34 cellular contexts compared by ENCODE assay signal in the genomic region with DNA sequence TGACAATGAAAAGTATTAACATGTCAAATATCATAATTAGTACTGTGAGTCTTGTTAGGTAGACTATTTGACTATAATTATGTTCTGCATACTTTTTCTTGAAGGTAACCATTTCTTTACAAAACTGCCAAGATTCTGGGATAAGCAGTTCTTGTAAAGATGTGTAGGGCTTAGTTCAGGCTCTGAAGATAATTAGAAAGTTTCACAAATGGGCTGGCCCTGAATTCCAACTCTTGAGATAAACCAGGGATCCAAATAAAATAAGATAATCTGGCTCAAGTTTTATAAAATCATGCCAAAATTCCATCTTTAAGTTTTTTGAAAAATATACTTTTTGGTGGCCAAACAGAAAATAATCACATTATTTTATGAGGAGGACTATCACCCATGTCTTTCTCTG. TPM values are rescaled to one million over a fixed set of nuclear protein-coding genes. Genes with fewer than 3 reads are reported as not detected.
"Had no signal": no experiment of that assay in that cellular context is flagged by ENCODE, and none has a peak within 500 bp of the region (broad histone marks: within the 10 kb centered on the region; RNA-seq: fewer than 3 reads in every experiment).

No MANE protein-coding gene starts in this region.

- ATAC-seq: activated CD8-positive, alpha-beta T cell treated with anti-CD3 and anti-CD28 coated beads for 36 hours; activated naive CD8-positive, alpha-beta T cell treated with anti-CD3 and anti-CD28 coated beads, Interleukin-2, amount 50 U/mL, for 24 hours; body of pancreas had no signal

- H3K27ac Mint-ChIP-seq: activated B cell treated with CpG ODN at 0.5 μM for 24 hours; activated CD4-positive, alpha-beta memory T cell treated with anti-CD3 and anti-CD28 coated beads for 36 hours; activated CD4-positive, alpha-beta T cell treated with anti-CD3 and anti-CD28 coated beads, Interleukin-2, amount 10 ng/mL, durations not matched to agents 24 days and 14 days; activated CD8-positive, alpha-beta T cell treated with anti-CD3 and anti-CD28 coated beads for 36 hours; activated naive CD4-positive, alpha-beta T cell treated with anti-CD3 and anti-CD28 coated beads, Interleukin-2, amount 10 ng/mL, durations not matched to agents 7 days and 5 days; activated naive CD4-positive, alpha-beta T cell treated with anti-CD3 and anti-CD28 coated beads, Interleukin-2, amount 50 U/mL, for 24 hours; activated naive CD8-positive, alpha-beta T cell; activated naive CD8-positive, alpha-beta T cell treated with anti-CD3 and anti-CD28 coated beads, Interleukin-2, amount 10 ng/mL, durations not matched to agents 7 days and 5 days; activated naive CD8-positive, alpha-beta T cell treated with anti-CD3 and anti-CD28 coated beads, Interleukin-2, amount 50 U/mL, for 24 hours; activated T-cell treated with anti-CD3 and anti-CD28 coated beads, Interleukin-2, amount 50 U/mL, for 24 hours; activated T-helper 2 cell treated with anti-CD3 and anti-CD28 coated beads, Interferon-gamma antibody, Interleukin-2, Interleukin-4, amounts not matched to agents 10 μg/mL and 5 μg/mL and 100 μg/mL, durations not matched to agents 14 hours and 24 hours and 36 hours; T-helper 1 cell treated with Interleukin-12 subunit alpha and Interleukin-12 subunit beta and Interleukin-4 antibody, amounts not matched to agents 30 μg/mL and 1 μg/mL, for 36 hours; T-helper 2 cell treated with Interferon-gamma antibody and Interleukin-4, amounts not matched to agents 5 μg/mL and 100 μg/mL, for 36 hours had no signal

- DNase-seq: activated B cell treated with CpG ODN at 0.5 μM for 24 hours; activated CD4-positive, alpha-beta memory T cell treated with anti-CD3 and anti-CD28 coated beads for 36 hours; activated CD4-positive, alpha-beta T cell treated with anti-CD3 and anti-CD28 coated beads for 4 hours; activated CD4-positive, alpha-beta T cell treated with anti-CD3 and anti-CD28 coated beads, Interleukin-2, amount 10 ng/mL, durations not matched to agents 24 days and 14 days; activated CD4-positive, alpha-beta T cell treated with anti-CD3 and anti-CD28 coated beads, Interleukin-2, amount 50 U/mL, for 1 hour; activated CD4-positive, alpha-beta T cell treated with anti-CD3 and anti-CD28 coated beads, Interleukin-2, amount 50 U/mL, for 4 hours; activated CD4-positive, CD25-positive, alpha-beta regulatory T cell treated with anti-CD3 and anti-CD28 coated beads, Interleukin-2, amount 50 U/mL, for 72 hours; activated CD8-positive, alpha-beta memory T cell treated with anti-CD3 and anti-CD28 coated beads, Interleukin-2, amount 50 U/mL, for 48 hours; activated CD8-positive, alpha-beta T cell treated with anti-CD3 and anti-CD28 coated beads for 36 hours; activated effector memory CD4-positive, alpha-beta T cell treated with Interleukin-2 at 50 U/mL for 16 hours; activated gamma-delta T cell; activated naive CD4-positive, alpha-beta T cell treated with anti-CD3 and anti-CD28 coated beads, Interleukin-2, amount 10 ng/mL, durations not matched to agents 7 days and 5 days; activated naive CD4-positive, alpha-beta T cell treated with Interleukin-2 at 50 U/mL for 16 hours; activated naive CD8-positive, alpha-beta T cell treated with anti-CD3 and anti-CD28 coated beads, Interleukin-2, amount 10 ng/mL, durations not matched to agents 7 days and 5 days; activated naive CD8-positive, alpha-beta T cell treated with anti-CD3 and anti-CD28 coated beads, Interleukin-2, amount 50 U/mL, for 24 hours; activated T-cell treated with anti-CD3 and anti-CD28 coated beads, Interleukin-2, amount 50 U/mL, for 24 hours; activated T-cell treated with anti-CD3 and anti-CD28 coated beads, Interleukin-2, amount 50 U/mL, for 48 hours; adrenal gland; amniotic stem cell; aorta; body of pancreas; brain microvascular endothelial cell; central memory CD4-positive, alpha-beta T cell; T-helper 1 cell; T-helper 2 cell; T-helper 9 cell had no signal

- H3K27ac ChIP-seq: adrenal gland, body of pancreas, brain microvascular endothelial cell, breast epithelium, VCaP had no signal

- H3K36me3 Mint-ChIP-seq: activated CD4-positive, alpha-beta memory T cell treated with anti-CD3 and anti-CD28 coated beads for 36 hours; activated naive CD4-positive, alpha-beta T cell treated with anti-CD3 and anti-CD28 coated beads, Interleukin-2, amount 10 ng/mL, durations not matched to agents 7 days and 5 days; activated naive CD4-positive, alpha-beta T cell treated with anti-CD3 and anti-CD28 coated beads, Interleukin-2, amount 50 U/mL, for 24 hours; activated naive CD8-positive, alpha-beta T cell; activated naive CD8-positive, alpha-beta T cell treated with anti-CD3 and anti-CD28 coated beads, Interleukin-2, amount 10 ng/mL, durations not matched to agents 7 days and 5 days had no signal

- H3K4me3 ChIP-seq: adrenal gland, body of pancreas, breast epithelium had no signal

- H3K4me3 Mint-ChIP-seq: activated B cell treated with CpG ODN at 0.5 μM for 24 hours; activated CD4-positive, alpha-beta memory T cell treated with anti-CD3 and anti-CD28 coated beads for 36 hours; activated CD4-positive, alpha-beta T cell treated with anti-CD3 and anti-CD28 coated beads, Interleukin-2, amount 10 ng/mL, durations not matched to agents 24 days and 14 days; activated CD8-positive, alpha-beta T cell treated with anti-CD3 and anti-CD28 coated beads for 36 hours; activated naive CD4-positive, alpha-beta T cell treated with anti-CD3 and anti-CD28 coated beads, Interleukin-2, amount 10 ng/mL, durations not matched to agents 7 days and 5 days; activated naive CD4-positive, alpha-beta T cell treated with anti-CD3 and anti-CD28 coated beads, Interleukin-2, amount 50 U/mL, for 24 hours; activated naive CD8-positive, alpha-beta T cell; activated naive CD8-positive, alpha-beta T cell treated with anti-CD3 and anti-CD28 coated beads, Interleukin-2, amount 10 ng/mL, durations not matched to agents 7 days and 5 days; activated naive CD8-positive, alpha-beta T cell treated with anti-CD3 and anti-CD28 coated beads, Interleukin-2, amount 50 U/mL, for 24 hours; activated T-cell treated with anti-CD3 and anti-CD28 coated beads, Interleukin-2, amount 50 U/mL, for 24 hours; T-helper 1 cell treated with Interleukin-12 subunit alpha and Interleukin-12 subunit beta and Interleukin-4 antibody, amounts not matched to agents 30 μg/mL and 1 μg/mL, for 36 hours; T-helper 2 cell treated with Interferon-gamma antibody and Interleukin-4, amounts not matched to agents 5 μg/mL and 100 μg/mL, for 36 hours had no signal

- H3K27me3 Mint-ChIP-seq: activated B cell treated with CpG ODN at 0.5 μM for 24 hours; activated CD4-positive, alpha-beta memory T cell treated with anti-CD3 and anti-CD28 coated beads for 36 hours; activated CD4-positive, alpha-beta T cell treated with anti-CD3 and anti-CD28 coated beads, Interleukin-2, amount 10 ng/mL, durations not matched to agents 24 days and 14 days; activated CD8-positive, alpha-beta T cell treated with anti-CD3 and anti-CD28 coated beads for 36 hours; activated naive CD4-positive, alpha-beta T cell treated with anti-CD3 and anti-CD28 coated beads, Interleukin-2, amount 10 ng/mL, durations not matched to agents 7 days and 5 days; activated naive CD4-positive, alpha-beta T cell treated with anti-CD3 and anti-CD28 coated beads, Interleukin-2, amount 50 U/mL, for 24 hours; activated naive CD8-positive, alpha-beta T cell; activated naive CD8-positive, alpha-beta T cell treated with anti-CD3 and anti-CD28 coated beads, Interleukin-2, amount 10 ng/mL, durations not matched to agents 7 days and 5 days; activated naive CD8-positive, alpha-beta T cell treated with anti-CD3 and anti-CD28 coated beads, Interleukin-2, amount 50 U/mL, for 24 hours; activated T-cell treated with anti-CD3 and anti-CD28 coated beads, Interleukin-2, amount 50 U/mL, for 24 hours had no signal

- H3K9me3 Mint-ChIP-seq: activated B cell treated with CpG ODN at 0.5 μM for 24 hours; activated CD4-positive, alpha-beta memory T cell treated with anti-CD3 and anti-CD28 coated beads for 36 hours; activated CD4-positive, alpha-beta T cell treated with anti-CD3 and anti-CD28 coated beads, Interleukin-2, amount 10 ng/mL, durations not matched to agents 24 days and 14 days; activated CD8-positive, alpha-beta T cell treated with anti-CD3 and anti-CD28 coated beads for 36 hours; activated naive CD4-positive, alpha-beta T cell treated with anti-CD3 and anti-CD28 coated beads, Interleukin-2, amount 10 ng/mL, durations not matched to agents 7 days and 5 days; activated naive CD4-positive, alpha-beta T cell treated with anti-CD3 and anti-CD28 coated beads, Interleukin-2, amount 50 U/mL, for 24 hours; activated naive CD8-positive, alpha-beta T cell treated with anti-CD3 and anti-CD28 coated beads, Interleukin-2, amount 10 ng/mL, durations not matched to agents 7 days and 5 days; activated naive CD8-positive, alpha-beta T cell treated with anti-CD3 and anti-CD28 coated beads, Interleukin-2, amount 50 U/mL, for 24 hours; activated T-cell treated with anti-CD3 and anti-CD28 coated beads, Interleukin-2, amount 50 U/mL, for 24 hours; activated T-helper 2 cell treated with anti-CD3 and anti-CD28 coated beads, Interferon-gamma antibody, Interleukin-2, Interleukin-4, amounts not matched to agents 10 μg/mL and 5 μg/mL and 100 μg/mL, durations not matched to agents 14 hours and 24 hours and 36 hours; T-helper 1 cell treated with Interleukin-12 subunit alpha and Interleukin-12 subunit beta and Interleukin-4 antibody, amounts not matched to agents 30 μg/mL and 1 μg/mL, for 36 hours; T-helper 2 cell treated with Interferon-gamma antibody and Interleukin-4, amounts not matched to agents 5 μg/mL and 100 μg/mL, for 36 hours had no signal

- H3K4me1 Mint-ChIP-seq: activated B cell treated with CpG ODN at 0.5 μM for 24 hours; activated CD4-positive, alpha-beta T cell treated with anti-CD3 and anti-CD28 coated beads, Interleukin-2, amount 10 ng/mL, durations not matched to agents 24 days and 14 days; activated naive CD4-positive, alpha-beta T cell treated with anti-CD3 and anti-CD28 coated beads, Interleukin-2, amount 10 ng/mL, durations not matched to agents 7 days and 5 days; activated naive CD4-positive, alpha-beta T cell treated with anti-CD3 and anti-CD28 coated beads, Interleukin-2, amount 50 U/mL, for 24 hours; activated naive CD8-positive, alpha-beta T cell treated with anti-CD3 and anti-CD28 coated beads, Interleukin-2, amount 10 ng/mL, durations not matched to agents 7 days and 5 days; activated naive CD8-positive, alpha-beta T cell treated with anti-CD3 and anti-CD28 coated beads, Interleukin-2, amount 50 U/mL, for 24 hours had no signal

- H3K27me3 ChIP-seq: adrenal gland, body of pancreas, brain microvascular endothelial cell, breast epithelium had no signal

- H3K9me3 ChIP-seq: adrenal gland, body of pancreas, breast epithelium had no signal

- H3K36me3 ChIP-seq: adrenal gland, brain microvascular endothelial cell, breast epithelium had no signal

- H3K4me1 ChIP-seq: adrenal gland, body of pancreas, breast epithelium had no signal

RNA-seq across cellular contexts. Expression of a gene that starts 35.6 kb away (rescaled TPM):
- total RNA-seq: activated B cell treated with CpG ODN at 0.5 μM for 24 hours; activated CD4-positive, alpha-beta memory T cell treated with anti-CD3 and anti-CD28 coated beads for 36 hours; activated CD4-positive, alpha-beta T cell treated with anti-CD3 and anti-CD28 coated beads, Interleukin-2, amount 10 ng/mL, durations not matched to agents 24 days and 14 days; activated CD8-positive, alpha-beta memory T cell treated with anti-CD3 and anti-CD28 coated beads for 36 hours; activated CD8-positive, alpha-beta T cell treated with anti-CD3 and anti-CD28 coated beads for 36 hours; activated naive CD8-positive, alpha-beta T cell treated with anti-CD3 and anti-CD28 coated beads, Interleukin-2, amount 10 ng/mL, durations not matched to agents 7 days and 5 days; activated T-helper 2 cell treated with anti-CD3 and anti-CD28 coated beads, Interferon-gamma antibody, Interleukin-2, Interleukin-4, amounts not matched to agents 10 μg/mL and 5 μg/mL and 100 μg/mL, durations not matched to agents 14 hours and 24 hours and 36 hours had no signal
